ENCODE assay signal across 24 cellular contexts in the genomic region with DNA sequence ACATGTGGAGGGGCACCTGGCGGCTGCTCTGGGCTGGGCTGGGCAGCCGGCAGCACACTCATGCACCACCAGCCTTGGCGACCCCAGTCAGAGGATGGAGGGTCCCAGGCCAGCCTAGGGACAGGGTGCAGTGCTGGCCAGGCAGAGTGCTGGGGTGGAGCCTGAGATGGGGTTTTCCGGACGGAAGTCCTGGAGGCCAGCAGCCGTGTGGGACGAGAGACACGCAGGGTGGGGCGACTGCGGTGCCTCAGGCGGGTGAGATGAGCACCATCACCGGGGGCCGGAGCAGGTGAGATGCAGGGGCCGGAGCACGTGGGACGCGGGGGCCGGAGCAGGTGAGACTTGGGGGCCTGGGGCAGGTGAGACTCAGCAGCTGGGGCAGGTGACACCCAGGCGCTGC.
"Had no signal": no experiment of that assay in that cellular context is flagged by ENCODE, and none has a peak within 500 bp of the region (broad histone marks: within the 10 kb centered on the region; RNA-seq: fewer than 3 reads in every experiment).

No MANE protein-coding gene starts in this region.

- H3K9me3 ChIP-seq: SJSA1 had no signal

- H3K36me3 ChIP-seq: SJSA1 had no signal

- H3K4me1 ChIP-seq: SJSA1 had no signal

- H3K27me3 ChIP-seq: SJSA1 had no signal

- H3K27ac ChIP-seq: KMS-11, RWPE1, SJSA1, SK-N-MC had no signal

- H3K9ac ChIP-seq: KMS-11 had no signal

- ATAC-seq: HepG2, Panc1, PC-3 had no signal

- H3K4me2 ChIP-seq: KMS-11 had no signal

- H3K4me3 ChIP-seq: SJSA1, SK-N-MC had no signal

- DNase-seq: IMR-90; Kasumi-1; MM.1S; NCI-H1092 treated with DMSO at 0.1 percent for 48 hours; NCI-H1436; NCI-H187; NCI-H2029; NCI-H2081 treated with DMSO at 0.1 percent for 48 hours; NCI-H2171; NCI-H226; NCI-H446; NCI-H510A; NCI-H524 treated with DMSO at 0.1 percent for 48 hours; NCI-H774; NK-92 treated with Interleukin-12 subunit alpha and Interleukin-12 subunit beta, amount 100 ng/mL, for 24 hours; PC-3; Right ventricle myocardium superior; SIG-M5 had no signal
